In the genomic region with DNA sequence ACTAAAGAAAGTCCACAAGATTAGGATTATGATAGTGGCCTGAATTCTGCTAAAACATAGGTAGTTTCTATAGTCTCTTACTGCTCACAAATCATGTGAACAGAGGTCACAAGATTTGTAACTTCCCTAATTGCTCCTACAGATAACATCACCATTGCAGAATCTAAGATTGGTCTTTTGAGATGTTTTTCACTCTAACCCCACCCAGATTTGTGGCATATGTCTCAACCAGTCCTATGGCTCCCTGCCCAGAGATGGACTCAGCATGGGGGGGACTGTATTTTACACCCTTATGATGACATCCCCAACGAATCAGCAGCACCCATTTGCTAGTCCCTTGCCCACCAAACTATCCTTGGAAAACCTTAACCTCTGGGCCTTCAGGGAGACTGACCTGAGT, we compare ENCODE assay signal across 14 cellular contexts.
A peak's percentile ranks its signal among the peaks of the same experiment; 100 is the strongest.
DNase-seq lines count a peak whose midpoint lies in the region; TF ChIP-seq lines count a peak whose summit lies in the region.
"Had no signal": no experiment of that assay in that cellular context is flagged by ENCODE, and none has a peak within 500 bp of the region (broad histone marks: within the 10 kb centered on the region; RNA-seq: fewer than 3 reads in every experiment).

No MANE protein-coding gene starts in this region.

- no peak overlapping the region for H3K27ac ChIP-seq in thyroid gland
- H3K27ac ChIP-seq: parathyroid adenoma had no signal

- H3K27ac Mint-ChIP-seq in activated CD4-positive, alpha-beta T cell treated with anti-CD3 and anti-CD28 coated beads, Interleukin-2, amount 10 ng/mL, durations not matched to agents 24 days and 14 days, result no peak overlapping the region
- H3K27ac Mint-ChIP-seq: stimulated activated naive CD8-positive, alpha-beta T cell treated with anti-CD3 and anti-CD28 coated beads, Interleukin-15, Interleukin-2, amounts not matched to agents 100 ng/mL and 50 ng/mL, for 24 hours had no signal

- no peaks in the 10 kb centered on the region for H3K27me3 ChIP-seq in thyroid gland

- H3K4me3 Mint-ChIP-seq in activated CD4-positive, alpha-beta T cell treated with anti-CD3 and anti-CD28 coated beads, Interleukin-2, amount 10 ng/mL, durations not matched to agents 24 days and 14 days, result no peak overlapping the region
- H3K4me3 Mint-ChIP-seq: stimulated activated naive CD8-positive, alpha-beta T cell treated with anti-CD3 and anti-CD28 coated beads, Interleukin-15, Interleukin-2, amounts not matched to agents 100 ng/mL and 50 ng/mL, for 24 hours had no signal

- no peaks in the 10 kb centered on the region for H3K9me3 Mint-ChIP-seq in activated CD4-positive, alpha-beta T cell treated with anti-CD3 and anti-CD28 coated beads, Interleukin-2, amount 10 ng/mL, durations not matched to agents 24 days and 14 days
- H3K9me3 Mint-ChIP-seq: stimulated activated naive CD8-positive, alpha-beta T cell treated with anti-CD3 and anti-CD28 coated beads, Interleukin-15, Interleukin-2, amounts not matched to agents 100 ng/mL and 50 ng/mL, for 24 hours had no signal

- no peaks in the 10 kb centered on the region for H3K36me3 Mint-ChIP-seq in activated CD4-positive, alpha-beta T cell treated with anti-CD3 and anti-CD28 coated beads, Interleukin-2, amount 10 ng/mL, durations not matched to agents 24 days and 14 days (ENCODE audit: low read depth)

- WGBS in thyroid gland, 2 donors, result 0% methylated on average over 1 of the region's 1 CpG

- no peaks in the 10 kb centered on the region for H3K27me3 Mint-ChIP-seq in activated CD4-positive, alpha-beta T cell treated with anti-CD3 and anti-CD28 coated beads, Interleukin-2, amount 10 ng/mL, durations not matched to agents 24 days and 14 days
- H3K27me3 Mint-ChIP-seq: stimulated activated naive CD8-positive, alpha-beta T cell treated with anti-CD3 and anti-CD28 coated beads, Interleukin-15, Interleukin-2, amounts not matched to agents 100 ng/mL and 50 ng/mL, for 24 hours had no signal

- no peak for TF ChIP-seq POLR2A in thyroid gland (IDR thresholded peaks at IDR 0.05)

- no peak for TF ChIP-seq CTCF in thyroid gland (IDR thresholded peaks at IDR 0.05)

- no peaks in the 10 kb centered on the region for H3K36me3 ChIP-seq in thyroid gland

- intact Hi-C loops in thyroid gland (cut with DNase I), result no loop called here
- intact Hi-C loops in activated CD4-positive, alpha-beta T cell treated with anti-CD3 and anti-CD28 coated beads, Interleukin-2, amount 10 ng/mL, durations not matched to agents 24 days and 14 days (cut with micrococcal nuclease), result no loop called here

- H3K4me1 ChIP-seq in thyroid gland, result no peaks in the 10 kb centered on the region
- H3K4me1 ChIP-seq: parathyroid adenoma had no signal

- no peaks in the 10 kb centered on the region for H3K4me1 Mint-ChIP-seq in activated CD4-positive, alpha-beta T cell treated with anti-CD3 and anti-CD28 coated beads, Interleukin-2, amount 10 ng/mL, durations not matched to agents 24 days and 14 days

- H3K4me3 ChIP-seq in thyroid gland (replicated peaks in 1 of 3), result no peak overlapping the region
- H3K4me3 ChIP-seq: K562 had no signal

- DNase-seq in CD1c-positive myeloid dendritic cell (ENCODE audit: extremely low spot score), result peak; percentile 71
- peak; percentile 82 for DNase-seq in HT1080 (ENCODE audit: low read depth)
- DNase-seq in UCSD-AML1 (lab: John Stamatoyannopoulos, UW; ENCODE audit: unreplicated experiment), result peak; percentile 2
- DNase-seq in kidney tubule cell (ENCODE audit: low spot score), result peak; percentile 85
- DNase-seq in cerebellar nuclear complex (lab: John Stamatoyannopoulos, UW), result no peak
- no peak for DNase-seq in putamen (ENCODE audit: low spot score)
- no peak for DNase-seq in thyroid gland
- DNase-seq in activated CD4-positive, alpha-beta T cell treated with anti-CD3 and anti-CD28 coated beads, Interleukin-2, amount 10 ng/mL, durations not matched to agents 24 days and 14 days, result no peak
- DNase-seq: aorta, midbrain, NCI-H2081 treated with DMSO at 0.1 percent for 48 hours had no signal

- H3K9me3 ChIP-seq in thyroid gland, result no peaks in the 10 kb centered on the region

Comparison
In these comparisons a context has a peak if more than half of its experiments do, and no peak if none do; other contexts are left out.
1. DNase-seq: peak in CD1c-positive myeloid dendritic cell (single experiment), HT1080 (single experiment), UCSD-AML1 (single experiment) and kidney tubule cell (single experiment); none in cerebellar nuclear complex (0 of 2), putamen (single experiment), thyroid gland (0 of 2) and activated CD4-positive, alpha-beta T cell treated with anti-CD3 and anti-CD28 coated beads, Interleukin-2, amount 10 ng/mL, durations not matched to agents 24 days and 14 days (single experiment).